8 cellular contexts compared by ENCODE assay signal in genomic region chr2:54455584-54456525, GRCh38. TPM values are rescaled to one million over a fixed set of nuclear protein-coding genes. Genes with fewer than 3 reads are reported as not detected.
DNase-seq lines count a peak whose midpoint lies in the region; ATAC-seq and TF ChIP-seq lines count a peak whose summit lies in the region.

SPTBN1 (plus strand) TSS chr2:54456327; CDS start chr2:54526419, 70,092 bp downstream.

- peak in 1 of 2 donors; percentile 78 for TF ChIP-seq POLR2A in uterus (IDR thresholded peaks at IDR 0.05)

- peaks cover 52% of the 10 kb centered on the region for H3K27me3 Mint-ChIP-seq in activated T-helper 2 cell treated with anti-CD3 and anti-CD28 coated beads, Interferon-gamma antibody, Interleukin-2, Interleukin-4, amounts not matched to agents 10 μg/mL and 5 μg/mL and 100 μg/mL, durations not matched to agents 14 hours and 24 hours and 36 hours (ENCODE audit: low read depth)
- peaks cover 49 to 63% (median 59%) of the 10 kb centered on the region in 5 donors for H3K27me3 Mint-ChIP-seq in naive thymus-derived CD4-positive, alpha-beta T cell

- CTCF ChIA-PET in naive thymus-derived CD4-positive, alpha-beta T cell (lab: Charles Lee) = no interaction called here

- TF ChIP-seq CTCF in GM06990 (IDR thresholded peaks at IDR 0.05; ENCODE audit: insufficient read depth, low read length, poor library complexity, severe bottlenecking) (no peak), fibroblast of villous mesenchyme (IDR thresholded peaks at IDR 0.05; ENCODE audit: insufficient read depth, low read depth, low read length) (no peak), uterus (IDR thresholded peaks at IDR 0.05) (peak in 2 of 4 experiments; percentile 14 to 17)

- peak within 1 kb of the TSS; percentile 79 for H3K4me3 Mint-ChIP-seq in activated T-helper 2 cell treated with anti-CD3 and anti-CD28 coated beads, Interferon-gamma antibody, Interleukin-2, Interleukin-4, amounts not matched to agents 10 μg/mL and 5 μg/mL and 100 μg/mL, durations not matched to agents 14 hours and 24 hours and 36 hours (ENCODE audit: low read depth)
- H3K4me3 Mint-ChIP-seq in naive thymus-derived CD4-positive, alpha-beta T cell = peak within 1 kb of the TSS; percentile 84 to 95 (median 88)

- peaks cover 0 to 6% of the 10 kb centered on the region in 2 donors for H3K4me1 ChIP-seq in naive thymus-derived CD4-positive, alpha-beta T cell (ENCODE audit: control insufficient read depth in 2 of 2, insufficient read depth in 2 of 2, low read length in 2 of 2)
- no peaks in the 10 kb centered on the region for H3K4me1 ChIP-seq in uterus

- no peaks in the 10 kb centered on the region for H3K9me3 Mint-ChIP-seq in activated T-helper 2 cell treated with anti-CD3 and anti-CD28 coated beads, Interferon-gamma antibody, Interleukin-2, Interleukin-4, amounts not matched to agents 10 μg/mL and 5 μg/mL and 100 μg/mL, durations not matched to agents 14 hours and 24 hours and 36 hours
- peaks cover 0 to 4% (median 0%) of the 10 kb centered on the region in 11 donors for H3K9me3 Mint-ChIP-seq in naive thymus-derived CD4-positive, alpha-beta T cell

- peak; percentile 44 for ATAC-seq in HG02938 (IDR thresholded peaks at IDR 0.05; ENCODE audit: unreplicated experiment)
- ATAC-seq in naive thymus-derived CD4-positive, alpha-beta T cell = peak; percentile 48

- intact Hi-C loops in activated T-helper 2 cell treated with anti-CD3 and anti-CD28 coated beads, Interferon-gamma antibody, Interleukin-2, Interleukin-4, amounts not matched to agents 10 μg/mL and 5 μg/mL and 100 μg/mL, durations not matched to agents 14 hours and 24 hours and 36 hours (cut with micrococcal nuclease) = no loop called here
- intact Hi-C loops in naive thymus-derived CD4-positive, alpha-beta T cell (cut with micrococcal nuclease) = no loop called here
- intact Hi-C loops in uterus (cut with DNase I; ENCODE audit: low total_unique reads) = no loop called here

- no peaks in the 10 kb centered on the region for H3K36me3 ChIP-seq in GM06990 (ENCODE audit: control insufficient read depth, insufficient read depth, low read length)
- H3K36me3 ChIP-seq in naive thymus-derived CD4-positive, alpha-beta T cell (ENCODE audit: control insufficient read depth in 2 of 3, insufficient read depth in 3 of 3, low read length in 3 of 3) = no peaks in the 10 kb centered on the region
- no peaks in the 10 kb centered on the region for H3K36me3 ChIP-seq in uterus

- no peaks in the 10 kb centered on the region; the same call in none of the 2 replicates for H3K27me3 ChIP-seq in GM06990 (replicated peaks; ENCODE audit: control insufficient read depth, insufficient read depth, low read length)
- H3K27me3 ChIP-seq in naive thymus-derived CD4-positive, alpha-beta T cell (ENCODE audit: control insufficient read depth in 2 of 2, insufficient read depth in 2 of 2, low read length in 2 of 2) = peaks cover 4 to 19% of the 10 kb centered on the region in 2 donors
- H3K27me3 ChIP-seq in uterus = no peaks in the 10 kb centered on the region

- no peaks in the 10 kb centered on the region for H3K36me3 Mint-ChIP-seq in activated T-helper 2 cell treated with anti-CD3 and anti-CD28 coated beads, Interferon-gamma antibody, Interleukin-2, Interleukin-4, amounts not matched to agents 10 μg/mL and 5 μg/mL and 100 μg/mL, durations not matched to agents 14 hours and 24 hours and 36 hours (ENCODE audit: low read depth)
- H3K36me3 Mint-ChIP-seq in naive thymus-derived CD4-positive, alpha-beta T cell = no peaks in the 10 kb centered on the region

- peak; percentile 76 for DNase-seq in GM06990 (ENCODE audit: extremely low read depth, insufficient read length)
- peak; percentile 92 for DNase-seq in NCI-H526 treated with DMSO at 0.1 percent for 48 hours (lab: John Stamatoyannopoulos, UW)
- DNase-seq in activated T-helper 2 cell treated with anti-CD3 and anti-CD28 coated beads, Interferon-gamma antibody, Interleukin-2, Interleukin-4, amounts not matched to agents 10 μg/mL and 5 μg/mL and 100 μg/mL, durations not matched to agents 14 hours and 24 hours and 36 hours (ENCODE audit: low spot score) = no peak
- peak; percentile 94 for DNase-seq in fibroblast of villous mesenchyme (ENCODE audit: low read depth)
- peak in 4 of 9 donors; percentile 1 to 25 (median 8) for DNase-seq in naive thymus-derived CD4-positive, alpha-beta T cell
- DNase-seq in uterus = peak; percentile 93 to 95
- no peak for DNase-seq in activated CD4-positive, CD25-positive, alpha-beta regulatory T cell treated with anti-CD3 and anti-CD28 coated beads, Interleukin-2, amount 50 U/mL, for 72 hours

- no peaks in the 10 kb centered on the region for H3K9me3 ChIP-seq in naive thymus-derived CD4-positive, alpha-beta T cell (ENCODE audit: control insufficient read depth in 2 of 3, low read length in 3 of 3)
- no peaks in the 10 kb centered on the region for H3K9me3 ChIP-seq in uterus

- POLR2A ChIA-PET in naive thymus-derived CD4-positive, alpha-beta T cell (lab: Charles Lee) = no interaction called here

- H3K4me3 ChIP-seq in GM06990 (replicated peaks; ENCODE audit: low read depth, low read length) (peak within 1 kb of the TSS; percentile 55), fibroblast of villous mesenchyme (ENCODE audit: low read depth, low read length) (peak within 1 kb of the TSS; percentile 86), uterus (peak within 1 kb of the TSS; percentile 80 to 97)
- H3K4me3 ChIP-seq in naive thymus-derived CD4-positive, alpha-beta T cell (ENCODE audit: low read length) = peak within 1 kb of the TSS; percentile 50

- H3K4me1 Mint-ChIP-seq in activated T-helper 2 cell treated with anti-CD3 and anti-CD28 coated beads, Interferon-gamma antibody, Interleukin-2, Interleukin-4, amounts not matched to agents 10 μg/mL and 5 μg/mL and 100 μg/mL, durations not matched to agents 14 hours and 24 hours and 36 hours (ENCODE audit: low read depth) = peaks cover 8% of the 10 kb centered on the region
- peaks cover 0 to 26% (median 18%) of the 10 kb centered on the region in 7 donors for H3K4me1 Mint-ChIP-seq in naive thymus-derived CD4-positive, alpha-beta T cell

- no peak within 1 kb of the TSS for H3K27ac Mint-ChIP-seq in activated T-helper 2 cell treated with anti-CD3 and anti-CD28 coated beads, Interferon-gamma antibody, Interleukin-2, Interleukin-4, amounts not matched to agents 10 μg/mL and 5 μg/mL and 100 μg/mL, durations not matched to agents 14 hours and 24 hours and 36 hours
- H3K27ac Mint-ChIP-seq in naive thymus-derived CD4-positive, alpha-beta T cell = peak within 1 kb of the TSS in 1 of 9 donors; percentile 38

- no peak within 1 kb of the TSS for H3K27ac ChIP-seq in naive thymus-derived CD4-positive, alpha-beta T cell (ENCODE audit: low read depth, low read length)
- peak within 1 kb of the TSS; percentile 94 to 98 for H3K27ac ChIP-seq in uterus

RNA-seq across cellular contexts. Expression of gene SPTBN1, which starts in this region (rescaled TPM):
- 67.9 and 70.3 TPM in 2 replicates for total RNA-seq in activated T-helper 2 cell treated with anti-CD3 and anti-CD28 coated beads, Interferon-gamma antibody, Interleukin-2, Interleukin-4, amounts not matched to agents 10 μg/mL and 5 μg/mL and 100 μg/mL, durations not matched to agents 14 hours and 24 hours and 36 hours
- 181 and 200 TPM in 2 replicates for total RNA-seq in fibroblast of villous mesenchyme
- total RNA-seq in naive thymus-derived CD4-positive, alpha-beta T cell = 100 to 1,000 TPM; 167 to 207 (median 204) TPM
- polyA plus RNA-seq in naive thymus-derived CD4-positive, alpha-beta T cell = 100 to 1,000 TPM in 1 of 2 donors, 10 to 100 TPM in 1; 43.3 to 120 TPM
- total RNA-seq in uterus = 100 to 1,000 TPM; 189 to 423 (median 341) TPM

Comparison
In these comparisons a context has a peak if more than half of its experiments do, and no peak if none do; other contexts are left out.
1. DNase-seq: peak in GM06990 (single experiment), NCI-H526 treated with DMSO at 0.1 percent for 48 hours (single experiment), fibroblast of villous mesenchyme (single experiment) and uterus (2 of 2); none in activated T-helper 2 cell treated with anti-CD3 and anti-CD28 coated beads, Interferon-gamma antibody, Interleukin-2, Interleukin-4, amounts not matched to agents 10 μg/mL and 5 μg/mL and 100 μg/mL, durations not matched to agents 14 hours and 24 hours and 36 hours (single experiment) and activated CD4-positive, CD25-positive, alpha-beta regulatory T cell treated with anti-CD3 and anti-CD28 coated beads, Interleukin-2, amount 50 U/mL, for 72 hours (single experiment).
2. Peak in every context shown above with its lines, with median percentiles within 50 percentile points of each other: H3K4me3 ChIP-seq.